Comparison of ENCODE assay signal across 1 cellular context in genomic region chr19:18317998-18318800, GRCh38.
TF ChIP-seq lines count a peak whose summit lies in the region.

No MANE protein-coding gene starts in this region.

TF ChIP-seq in HepG2, 621 proteins besides CTCF, POLR2A, EP300 and RAD21 (continued from another document and continues in another):
- TF ChIP-seq, protein P1, sequence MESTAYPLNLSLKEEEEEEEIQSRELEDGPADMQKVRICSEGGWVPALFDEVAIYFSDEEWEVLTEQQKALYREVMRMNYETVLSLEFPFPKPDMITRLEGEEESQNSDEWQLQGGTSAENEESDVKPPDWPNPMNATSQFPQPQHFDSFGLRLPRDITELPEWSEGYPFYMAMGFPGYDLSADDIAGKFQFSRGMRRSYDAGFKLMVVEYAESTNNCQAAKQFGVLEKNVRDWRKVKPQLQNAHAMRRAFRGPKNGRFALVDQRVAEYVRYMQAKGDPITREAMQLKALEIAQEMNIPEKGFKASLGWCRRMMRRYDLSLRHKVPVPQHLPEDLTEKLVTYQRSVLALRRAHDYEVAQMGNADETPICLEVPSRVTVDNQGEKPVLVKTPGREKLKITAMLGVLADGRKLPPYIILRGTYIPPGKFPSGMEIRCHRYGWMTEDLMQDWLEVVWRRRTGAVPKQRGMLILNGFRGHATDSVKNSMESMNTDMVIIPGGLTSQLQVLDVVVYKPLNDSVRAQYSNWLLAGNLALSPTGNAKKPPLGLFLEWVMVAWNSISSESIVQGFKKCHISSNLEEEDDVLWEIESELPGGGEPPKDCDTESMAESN (CRISPR knock-in tag; conservative IDR thresholded peaks at IDR 0.05): 0 out of 2 replicates have a peak, but pooled peaks have one; percentile 26
- TF ChIP-seq ZBTB43 (CRISPR knock-in tag; conservative IDR thresholded peaks at IDR 0.05) (no peak), MAX (IDR thresholded peaks at IDR 0.05) (peak; percentile 63), ZMYM2 (CRISPR knock-in tag; IDR thresholded peaks at IDR 0.05) (no peak), TOE1 (CRISPR knock-in tag; IDR thresholded peaks at IDR 0.05) (no peak), ZNF274 (CRISPR knock-in tag; IDR thresholded peaks at IDR 0.05) (peak; percentile 66; the same call in 1 of the 2 replicates), FOXK1 (CRISPR knock-in tag; IDR thresholded peaks at IDR 0.05; ENCODE audit: borderline replicate concordance, low read depth) (no peak), RCOR2 (CRISPR knock-in tag; IDR thresholded peaks at IDR 0.05) (no peak), ZNF709 (CRISPR knock-in tag; IDR thresholded peaks at IDR 0.05) (peak; percentile 73; the same call in 1 of the 2 replicates), NKX3-1 (CRISPR knock-in tag; IDR thresholded peaks at IDR 0.05) (no peak), ZNF792 (CRISPR knock-in tag; IDR thresholded peaks at IDR 0.05) (0 out of 2 replicates have a peak, but pooled peaks have one; percentile 59), GPBP1L1 (CRISPR knock-in tag; IDR thresholded peaks at IDR 0.05) (no peak), ZNF773 (CRISPR knock-in tag; IDR thresholded peaks at IDR 0.05; ENCODE audit: borderline replicate concordance) (no peak), SNAI1 (CRISPR knock-in tag; IDR thresholded peaks at IDR 0.05; ENCODE audit: borderline replicate concordance) (0 out of 2 replicates have a peak, but pooled peaks have one; percentile 7), SMAD1 (CRISPR knock-in tag; IDR thresholded peaks at IDR 0.05; ENCODE audit: borderline replicate concordance, low read depth) (0 out of 2 replicates have a peak, but pooled peaks have one; percentile 24), ZNF547 (CRISPR knock-in tag; IDR thresholded peaks at IDR 0.05) (peak; percentile 54), RBFOX2 (IDR thresholded peaks at IDR 0.05; ENCODE audit: low read depth, low read length) (peak; percentile 70), ETV5 (CRISPR knock-in tag; IDR thresholded peaks at IDR 0.05; ENCODE audit: borderline replicate concordance) (peak; percentile 79), ZNF431 (CRISPR knock-in tag; IDR thresholded peaks at IDR 0.05; ENCODE audit: borderline replicate concordance, low read depth) (0 out of 2 replicates have a peak, but pooled peaks have one; percentile 75), ZNF496 (CRISPR knock-in tag; IDR thresholded peaks at IDR 0.05; ENCODE audit: insufficient replicate concordance) (no peak), BRCA1 (CRISPR knock-in tag; IDR thresholded peaks at IDR 0.05) (0 out of 2 replicates have a peak, but pooled peaks have one; percentile 68), GABPA (IDR thresholded peaks at IDR 0.05; ENCODE audit: low read depth, low read length) (peak; percentile 26; the same call in 1 of the 2 replicates), GABPA (CRISPR knock-in tag; IDR thresholded peaks at IDR 0.05; ENCODE audit: low read depth) (peak; percentile 82), AGO1 (IDR thresholded peaks at IDR 0.05; ENCODE audit: low read depth, low read length, poor library complexity, severe bottlenecking) (no peak), GABPB1 (CRISPR knock-in tag; IDR thresholded peaks at IDR 0.05) (peak; percentile 78), RBM22 (optimal IDR thresholded peaks at IDR 0.05; ENCODE audit: low read length) (no peak), TFDP1 (CRISPR knock-in tag; IDR thresholded peaks at IDR 0.05; ENCODE audit: borderline replicate concordance) (peak; percentile 43; the same call in 1 of the 2 replicates), MED13 (CRISPR knock-in tag; IDR thresholded peaks at IDR 0.05) (peak; percentile 36; the same call in 1 of the 2 replicates), FOXO1 (CRISPR knock-in tag; IDR thresholded peaks at IDR 0.05) (peak; percentile 71), ZFP41 (CRISPR knock-in tag; IDR thresholded peaks at IDR 0.05; ENCODE audit: borderline replicate concordance) (peak; percentile 37; the same call in 1 of the 2 replicates), ASH2L (IDR thresholded peaks at IDR 0.05; ENCODE audit: insufficient read length, low read depth, low read length) (no peak), CHD4 (IDR thresholded peaks at IDR 0.05; ENCODE audit: borderline replicate concordance, low read length) (no peak)
- TF ChIP-seq, protein P2, sequence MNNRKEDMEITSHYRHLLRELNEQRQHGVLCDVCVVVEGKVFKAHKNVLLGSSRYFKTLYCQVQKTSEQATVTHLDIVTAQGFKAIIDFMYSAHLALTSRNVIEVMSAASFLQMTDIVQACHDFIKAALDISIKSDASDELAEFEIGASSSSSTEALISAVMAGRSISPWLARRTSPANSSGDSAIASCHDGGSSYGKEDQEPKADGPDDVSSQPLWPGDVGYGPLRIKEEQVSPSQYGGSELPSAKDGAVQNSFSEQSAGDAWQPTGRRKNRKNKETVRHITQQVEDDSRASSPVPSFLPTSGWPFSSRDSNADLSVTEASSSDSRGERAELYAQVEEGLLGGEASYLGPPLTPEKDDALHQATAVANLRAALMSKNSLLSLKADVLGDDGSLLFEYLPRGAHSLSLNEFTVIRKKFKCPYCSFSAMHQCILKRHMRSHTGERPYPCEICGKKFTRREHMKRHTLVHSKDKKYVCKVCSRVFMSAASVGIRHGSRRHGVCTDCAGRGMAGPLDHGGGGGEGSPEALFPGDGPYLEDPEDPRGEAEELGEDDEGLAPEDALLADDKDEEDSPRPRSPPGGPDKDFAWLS (CRISPR knock-in tag; IDR thresholded peaks at IDR 0.05; ENCODE audit: borderline replicate concordance): 0 out of 2 replicates have a peak, but pooled peaks have one; percentile 45
- TF ChIP-seq, protein P3, sequence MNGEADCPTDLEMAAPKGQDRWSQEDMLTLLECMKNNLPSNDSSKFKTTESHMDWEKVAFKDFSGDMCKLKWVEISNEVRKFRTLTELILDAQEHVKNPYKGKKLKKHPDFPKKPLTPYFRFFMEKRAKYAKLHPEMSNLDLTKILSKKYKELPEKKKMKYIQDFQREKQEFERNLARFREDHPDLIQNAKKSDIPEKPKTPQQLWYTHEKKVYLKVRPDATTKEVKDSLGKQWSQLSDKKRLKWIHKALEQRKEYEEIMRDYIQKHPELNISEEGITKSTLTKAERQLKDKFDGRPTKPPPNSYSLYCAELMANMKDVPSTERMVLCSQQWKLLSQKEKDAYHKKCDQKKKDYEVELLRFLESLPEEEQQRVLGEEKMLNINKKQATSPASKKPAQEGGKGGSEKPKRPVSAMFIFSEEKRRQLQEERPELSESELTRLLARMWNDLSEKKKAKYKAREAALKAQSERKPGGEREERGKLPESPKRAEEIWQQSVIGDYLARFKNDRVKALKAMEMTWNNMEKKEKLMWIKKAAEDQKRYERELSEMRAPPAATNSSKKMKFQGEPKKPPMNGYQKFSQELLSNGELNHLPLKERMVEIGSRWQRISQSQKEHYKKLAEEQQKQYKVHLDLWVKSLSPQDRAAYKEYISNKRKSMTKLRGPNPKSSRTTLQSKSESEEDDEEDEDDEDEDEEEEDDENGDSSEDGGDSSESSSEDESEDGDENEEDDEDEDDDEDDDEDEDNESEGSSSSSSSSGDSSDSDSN (CRISPR knock-in tag; IDR thresholded peaks at IDR 0.05): no peak; the same call in 1 of the 2 replicates
- TF ChIP-seq, protein P4, sequence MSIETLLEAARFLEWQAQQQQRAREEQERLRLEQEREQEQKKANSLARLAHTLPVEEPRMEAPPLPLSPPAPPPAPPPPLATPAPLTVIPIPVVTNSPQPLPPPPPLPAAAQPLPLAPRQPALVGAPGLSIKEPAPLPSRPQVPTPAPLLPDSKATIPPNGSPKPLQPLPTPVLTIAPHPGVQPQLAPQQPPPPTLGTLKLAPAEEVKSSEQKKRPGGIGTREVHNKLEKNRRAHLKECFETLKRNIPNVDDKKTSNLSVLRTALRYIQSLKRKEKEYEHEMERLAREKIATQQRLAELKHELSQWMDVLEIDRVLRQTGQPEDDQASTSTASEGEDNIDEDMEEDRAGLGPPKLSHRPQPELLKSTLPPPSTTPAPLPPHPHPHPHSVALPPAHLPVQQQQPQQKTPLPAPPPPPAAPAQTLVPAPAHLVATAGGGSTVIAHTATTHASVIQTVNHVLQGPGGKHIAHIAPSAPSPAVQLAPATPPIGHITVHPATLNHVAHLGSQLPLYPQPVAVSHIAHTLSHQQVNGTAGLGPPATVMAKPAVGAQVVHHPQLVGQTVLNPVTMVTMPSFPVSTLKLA (IDR thresholded peaks at IDR 0.05): no peak
- TF ChIP-seq, protein P5, sequence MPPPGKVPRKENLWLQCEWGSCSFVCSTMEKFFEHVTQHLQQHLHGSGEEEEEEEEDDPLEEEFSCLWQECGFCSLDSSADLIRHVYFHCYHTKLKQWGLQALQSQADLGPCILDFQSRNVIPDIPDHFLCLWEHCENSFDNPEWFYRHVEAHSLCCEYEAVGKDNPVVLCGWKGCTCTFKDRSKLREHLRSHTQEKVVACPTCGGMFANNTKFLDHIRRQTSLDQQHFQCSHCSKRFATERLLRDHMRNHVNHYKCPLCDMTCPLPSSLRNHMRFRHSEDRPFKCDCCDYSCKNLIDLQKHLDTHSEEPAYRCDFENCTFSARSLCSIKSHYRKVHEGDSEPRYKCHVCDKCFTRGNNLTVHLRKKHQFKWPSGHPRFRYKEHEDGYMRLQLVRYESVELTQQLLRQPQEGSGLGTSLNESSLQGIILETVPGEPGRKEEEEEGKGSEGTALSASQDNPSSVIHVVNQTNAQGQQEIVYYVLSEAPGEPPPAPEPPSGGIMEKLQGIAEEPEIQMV (CRISPR knock-in tag; IDR thresholded peaks at IDR 0.05; ENCODE audit: low read depth): 0 out of 2 replicates have a peak, but pooled peaks have one; percentile 59
- TF ChIP-seq, protein P6, sequence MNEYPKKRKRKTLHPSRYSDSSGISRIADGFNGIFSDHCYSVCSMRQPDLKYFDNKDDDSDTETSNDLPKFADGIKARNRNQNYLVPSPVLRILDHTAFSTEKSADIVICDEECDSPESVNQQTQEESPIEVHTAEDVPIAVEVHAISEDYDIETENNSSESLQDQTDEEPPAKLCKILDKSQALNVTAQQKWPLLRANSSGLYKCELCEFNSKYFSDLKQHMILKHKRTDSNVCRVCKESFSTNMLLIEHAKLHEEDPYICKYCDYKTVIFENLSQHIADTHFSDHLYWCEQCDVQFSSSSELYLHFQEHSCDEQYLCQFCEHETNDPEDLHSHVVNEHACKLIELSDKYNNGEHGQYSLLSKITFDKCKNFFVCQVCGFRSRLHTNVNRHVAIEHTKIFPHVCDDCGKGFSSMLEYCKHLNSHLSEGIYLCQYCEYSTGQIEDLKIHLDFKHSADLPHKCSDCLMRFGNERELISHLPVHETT (CRISPR knock-in tag; conservative IDR thresholded peaks at IDR 0.05): peak; percentile 74; the same call in 1 of the 2 replicates
- TF ChIP-seq, protein P7, sequence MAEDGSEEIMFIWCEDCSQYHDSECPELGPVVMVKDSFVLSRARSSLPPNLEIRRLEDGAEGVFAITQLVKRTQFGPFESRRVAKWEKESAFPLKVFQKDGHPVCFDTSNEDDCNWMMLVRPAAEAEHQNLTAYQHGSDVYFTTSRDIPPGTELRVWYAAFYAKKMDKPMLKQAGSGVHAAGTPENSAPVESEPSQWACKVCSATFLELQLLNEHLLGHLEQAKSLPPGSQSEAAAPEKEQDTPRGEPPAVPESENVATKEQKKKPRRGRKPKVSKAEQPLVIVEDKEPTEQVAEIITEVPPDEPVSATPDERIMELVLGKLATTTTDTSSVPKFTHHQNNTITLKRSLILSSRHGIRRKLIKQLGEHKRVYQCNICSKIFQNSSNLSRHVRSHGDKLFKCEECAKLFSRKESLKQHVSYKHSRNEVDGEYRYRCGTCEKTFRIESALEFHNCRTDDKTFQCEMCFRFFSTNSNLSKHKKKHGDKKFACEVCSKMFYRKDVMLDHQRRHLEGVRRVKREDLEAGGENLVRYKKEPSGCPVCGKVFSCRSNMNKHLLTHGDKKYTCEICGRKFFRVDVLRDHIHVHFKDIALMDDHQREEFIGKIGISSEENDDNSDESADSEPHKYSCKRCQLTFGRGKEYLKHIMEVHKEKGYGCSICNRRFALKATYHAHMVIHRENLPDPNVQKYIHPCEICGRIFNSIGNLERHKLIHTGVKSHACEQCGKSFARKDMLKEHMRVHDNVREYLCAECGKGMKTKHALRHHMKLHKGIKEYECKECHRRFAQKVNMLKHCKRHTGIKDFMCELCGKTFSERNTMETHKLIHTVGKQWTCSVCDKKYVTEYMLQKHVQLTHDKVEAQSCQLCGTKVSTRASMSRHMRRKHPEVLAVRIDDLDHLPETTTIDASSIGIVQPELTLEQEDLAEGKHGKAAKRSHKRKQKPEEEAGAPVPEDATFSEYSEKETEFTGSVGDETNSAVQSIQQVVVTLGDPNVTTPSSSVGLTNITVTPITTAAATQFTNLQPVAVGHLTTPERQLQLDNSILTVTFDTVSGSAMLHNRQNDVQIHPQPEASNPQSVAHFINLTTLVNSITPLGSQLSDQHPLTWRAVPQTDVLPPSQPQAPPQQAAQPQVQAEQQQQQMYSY (CRISPR knock-in tag; IDR thresholded peaks at IDR 0.05): no peak
- TF ChIP-seq, protein P8, sequence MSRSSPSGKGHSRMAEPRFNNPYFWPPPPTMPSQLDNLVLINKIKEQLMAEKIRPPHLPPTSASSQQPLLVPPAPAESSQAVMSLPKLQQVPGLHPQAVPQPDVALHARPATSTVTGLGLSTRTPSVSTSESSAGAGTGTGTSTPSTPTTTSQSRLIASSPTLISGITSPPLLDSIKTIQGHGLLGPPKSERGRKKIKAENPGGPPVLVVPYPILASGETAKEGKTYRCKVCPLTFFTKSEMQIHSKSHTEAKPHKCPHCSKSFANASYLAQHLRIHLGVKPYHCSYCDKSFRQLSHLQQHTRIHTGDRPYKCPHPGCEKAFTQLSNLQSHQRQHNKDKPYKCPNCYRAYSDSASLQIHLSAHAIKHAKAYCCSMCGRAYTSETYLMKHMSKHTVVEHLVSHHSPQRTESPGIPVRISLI (CRISPR knock-in tag; IDR thresholded peaks at IDR 0.05; ENCODE audit: borderline replicate concordance): 0 out of 2 replicates have a peak, but pooled peaks have one; percentile 14
